16 cellular contexts compared by ENCODE assay signal in the genomic region with DNA sequence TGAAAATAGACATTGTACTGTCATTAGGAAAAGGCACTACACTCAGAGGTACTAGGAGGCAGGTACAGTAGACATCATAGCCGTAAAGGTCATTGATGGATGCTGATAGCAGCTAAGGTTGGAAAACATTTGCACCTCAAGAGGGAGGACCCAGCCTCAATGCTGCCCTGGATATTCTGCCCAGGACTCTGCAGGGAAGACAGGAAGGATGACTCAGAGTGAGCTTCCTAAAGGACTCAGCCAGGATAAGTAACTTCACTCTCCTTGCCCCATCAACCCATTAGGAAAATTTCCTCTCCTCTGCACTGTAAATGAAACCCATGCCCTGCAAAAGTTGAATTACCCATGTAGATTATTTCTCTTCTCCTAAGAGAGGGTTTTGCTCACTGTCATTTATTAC.
"Had no signal": no experiment of that assay in that cellular context is flagged by ENCODE, and none has a peak within 500 bp of the region (broad histone marks: within the 10 kb centered on the region; RNA-seq: fewer than 3 reads in every experiment).

No MANE protein-coding gene starts in this region.

- H3K4me3 ChIP-seq: coronary artery, heart left ventricle, mucosa of descending colon, spleen, stomach, thoracic aorta, transverse colon had no signal

- DNase-seq: effector CD4-positive, alpha-beta T cell; heart left ventricle; hypothalamus; mucosa of descending colon; naive thymus-derived CD8-positive, alpha-beta T cell; spleen; stimulated activated CD4-positive, alpha-beta T cell treated with anti-CD3 and anti-CD28 coated beads, Interleukin-15, amount 100 ng/mL, for 24 hours; stimulated activated CD4-positive, alpha-beta T cell treated with anti-CD3 and anti-CD28 coated beads, Interleukin-1b, Interleukin-23, amount 100 ng/mL, for 48 hours; stimulated activated naive CD4-positive, alpha-beta T cell; stomach; substantia nigra; transverse colon had no signal

- H3K4me1 ChIP-seq: heart left ventricle, spleen, stomach, transverse colon had no signal

- H3K36me3 ChIP-seq: heart left ventricle, neutrophil, spleen, stomach, thoracic aorta, transverse colon had no signal

- ATAC-seq: heart left ventricle; mucosa of descending colon; naive thymus-derived CD8-positive, alpha-beta T cell; sciatic nerve had no signal

- H3K27ac ChIP-seq: coronary artery, heart left ventricle, neutrophil, spleen, stomach, thoracic aorta, transverse colon had no signal

- H3K9me3 ChIP-seq: heart left ventricle, mucosa of descending colon, neutrophil, spleen, stomach, thoracic aorta, transverse colon had no signal
